Comparison of ENCODE assay signal across 8 cellular contexts in the genomic region with DNA sequence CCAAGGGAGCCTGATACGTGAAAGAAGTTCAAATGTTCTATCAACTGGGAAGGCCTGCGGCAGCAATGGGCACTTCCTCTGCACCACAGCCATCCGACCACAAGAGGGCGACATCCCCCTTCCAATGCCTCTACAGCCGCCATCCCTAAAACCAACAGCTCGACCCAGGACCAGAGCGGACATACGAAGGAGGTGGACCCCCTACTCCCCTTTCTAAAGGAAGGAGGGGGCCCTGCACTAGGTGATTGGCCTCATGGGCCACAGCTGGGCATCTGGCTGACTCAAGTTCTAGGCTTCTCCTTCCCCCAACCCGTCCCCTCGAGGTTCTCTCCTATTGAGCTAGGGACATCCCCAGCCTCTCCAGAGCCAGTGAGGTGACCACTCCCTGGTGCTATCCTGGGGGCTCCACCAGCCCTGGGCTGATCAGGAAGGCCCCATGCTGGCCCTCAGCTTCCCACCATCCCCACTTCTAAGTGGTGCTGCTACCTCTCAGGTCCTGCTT.
DNase-seq lines count a peak whose midpoint lies in the region; ATAC-seq and TF ChIP-seq lines count a peak whose summit lies in the region.

No MANE protein-coding gene starts in this region.

- H3K4me3 ChIP-seq in colonic mucosa (no peak overlapping the region), right lobe of liver (no peak overlapping the region)

- H3K9me3 ChIP-seq in colonic mucosa (no peaks in the 10 kb centered on the region), right lobe of liver (no peaks in the 10 kb centered on the region)

- peaks cover 7% of the 10 kb centered on the region for H3K4me1 Mint-ChIP-seq in activated CD4-positive, alpha-beta T cell treated with anti-CD3 and anti-CD28 coated beads for 36 hours

- no peaks in the 10 kb centered on the region for H3K4me1 ChIP-seq in colonic mucosa
- H3K4me1 ChIP-seq in right lobe of liver, result no peaks in the 10 kb centered on the region

- DNase-seq in GM04504 (ENCODE audit: low read depth) (peak; percentile 29), NCI-H2227 (lab: John Stamatoyannopoulos, UW; ENCODE audit: unreplicated experiment) (peak; percentile 86), colonic mucosa (peak; percentile 78), right lobe of liver (peak; percentile 67 to 77 (median 76))
- peak; percentile 88 for DNase-seq in activated CD4-positive, alpha-beta T cell treated with anti-CD3 and anti-CD28 coated beads for 36 hours
- peak; percentile 11 to 70 (median 53) for DNase-seq in stimulated activated CD4-positive, alpha-beta T cell treated with anti-CD3 and anti-CD28 coated beads, TNF-alpha, amount 100 ng/mL, for 1 hour (ENCODE audit: low read depth in 3 of 3, low spot score in 1 of 3)

- intact Hi-C loops in activated CD4-positive, alpha-beta T cell treated with anti-CD3 and anti-CD28 coated beads for 36 hours (cut with DNase I, micrococcal nuclease), result loop anchor here (1.0 kb wide), 5 partner anchors 101 to 283 kb away; no protein-coding TSS in a partner anchor
- intact Hi-C loops in colonic mucosa (cut with DNase I), result loop anchor here (10.0 kb wide), 2 partner anchors 249 to 289 kb away; no protein-coding TSS in a partner anchor
- intact Hi-C loops in right lobe of liver (cut with DNase I), result loop anchor here (5.0 kb wide), 1 partner anchor 207 kb away; no protein-coding TSS in a partner anchor

- H3K27me3 ChIP-seq in colonic mucosa (no peaks in the 10 kb centered on the region), right lobe of liver (no peaks in the 10 kb centered on the region)

- no peaks in the 10 kb centered on the region for H3K27me3 Mint-ChIP-seq in activated CD4-positive, alpha-beta T cell treated with anti-CD3 and anti-CD28 coated beads for 36 hours

- ATAC-seq in HG02798 (IDR thresholded peaks at IDR 0.05; ENCODE audit: poor library complexity, unreplicated experiment) (peak; percentile 67), right lobe of liver (peak; percentile 83 to 93 (median 92)), GM21737 (IDR thresholded peaks at IDR 0.05; ENCODE audit: unreplicated experiment) (no peak)
- peak; percentile 71 for ATAC-seq in activated CD4-positive, alpha-beta T cell treated with anti-CD3 and anti-CD28 coated beads for 36 hours

- peaks cover 8% of the 10 kb centered on the region for H3K9me3 Mint-ChIP-seq in activated CD4-positive, alpha-beta T cell treated with anti-CD3 and anti-CD28 coated beads for 36 hours (ENCODE audit: low read depth)

- TF ChIP-seq CTCF in colonic mucosa (IDR thresholded peaks at IDR 0.05) (peak; percentile 93), right lobe of liver (IDR thresholded peaks at IDR 0.05) (peak; percentile 92 to 95 (median 93))

- H3K36me3 ChIP-seq in colonic mucosa, result no peaks in the 10 kb centered on the region
- peaks cover 0 to 12% (median 0%) of the 10 kb centered on the region in 4 donors for H3K36me3 ChIP-seq in right lobe of liver

- no peak overlapping the region for H3K9ac ChIP-seq in colonic mucosa (ENCODE audit: low read depth in 2 of 2, low read length in 2 of 2)

- no peak overlapping the region for H3K4me3 Mint-ChIP-seq in activated CD4-positive, alpha-beta T cell treated with anti-CD3 and anti-CD28 coated beads for 36 hours

- CTCF ChIA-PET in activated CD4-positive, alpha-beta T cell treated with anti-CD3 and anti-CD28 coated beads for 36 hours (lab: Charles Lee), result interaction anchor here (0.6 to 9.2 kb wide), 41 partner anchors 9 to 458 kb away, joined by 3 to 125 read pairs (median 4); partner anchors contain the start of gene RUFY4

- H3K36me3 Mint-ChIP-seq in activated CD4-positive, alpha-beta T cell treated with anti-CD3 and anti-CD28 coated beads for 36 hours (ENCODE audit: low read depth), result peaks cover 3% of the 10 kb centered on the region

- POLR2A ChIA-PET in activated CD4-positive, alpha-beta T cell treated with anti-CD3 and anti-CD28 coated beads for 36 hours (lab: Charles Lee), result no interaction called here

- peak overlapping the region; percentile 2 for H3K27ac Mint-ChIP-seq in activated CD4-positive, alpha-beta T cell treated with anti-CD3 and anti-CD28 coated beads for 36 hours

- no peak for TF ChIP-seq POLR2A in right lobe of liver (IDR thresholded peaks at IDR 0.05)

- WGBS in right lobe of liver (ENCODE audit: insufficient coverage, low coverage, low lambda C conversion rate, missing lambda C conversion rate), result 31% methylated on average over 5 of the region's 10 CpGs

- no peak overlapping the region for H3K27ac ChIP-seq in colonic mucosa
- no peak overlapping the region for H3K27ac ChIP-seq in right lobe of liver

Comparison
In these comparisons a context has a peak if more than half of its experiments do, and no peak if none do; other contexts are left out.
1. DNase-seq: peak in every context shown above with its lines; median percentile 88 in activated CD4-positive, alpha-beta T cell treated with anti-CD3 and anti-CD28 coated beads for 36 hours; 86 in NCI-H2227; 78 in colonic mucosa; 76 in right lobe of liver; 53 in stimulated activated CD4-positive, alpha-beta T cell treated with anti-CD3 and anti-CD28 coated beads, TNF-alpha, amount 100 ng/mL, for 1 hour; 29 in GM04504.